In genomic region chr21:43345746-43346409, GRCh38 we compare ENCODE assay signal across 10 cellular contexts.
A peak's percentile ranks its signal among the peaks of the same experiment; 100 is the strongest.
DNase-seq lines count a peak whose midpoint lies in the region; ATAC-seq and TF ChIP-seq lines count a peak whose summit lies in the region.
"Had no signal": no experiment of that assay in that cellular context is flagged by ENCODE, and none has a peak within 500 bp of the region (broad histone marks: within the 10 kb centered on the region; RNA-seq: fewer than 3 reads in every experiment).

No MANE protein-coding gene starts in this region.

- H3K27ac Mint-ChIP-seq in nephron, result peak overlapping the region; percentile 54 to 76 (median 58)

- peaks cover 16% of the 10 kb centered on the region for H3K27me3 Mint-ChIP-seq in nephron (ENCODE audit: low read depth)

- H3K4me3 ChIP-seq in MG63, result no peak overlapping the region
- no peak overlapping the region for H3K4me3 ChIP-seq in ascending aorta

- H3K36me3 ChIP-seq in MG63 (no peaks in the 10 kb centered on the region), ascending aorta (no peaks in the 10 kb centered on the region)

- no peaks in the 10 kb centered on the region for H3K36me3 Mint-ChIP-seq in nephron (ENCODE audit: low read depth)

- H3K9me3 ChIP-seq in MG63 (no peaks in the 10 kb centered on the region), ascending aorta (no peaks in the 10 kb centered on the region)

- ATAC-seq in HG03521 (IDR thresholded peaks at IDR 0.05; ENCODE audit: unreplicated experiment), result no peak
- ATAC-seq: left ventricle myocardium superior had no signal

- H3K9me3 Mint-ChIP-seq in nephron, result no peaks in the 10 kb centered on the region

- no peaks in the 10 kb centered on the region for H3K27me3 ChIP-seq in MG63
- H3K27me3 ChIP-seq in ascending aorta, result no peaks in the 10 kb centered on the region

- TF ChIP-seq CTCF in ascending aorta (IDR thresholded peaks at IDR 0.05) (no peak), nephron (IDR thresholded peaks at IDR 0.05; ENCODE audit: unreplicated experiment in 3 of 3) (no peak)

- no peak overlapping the region for H3K4me3 Mint-ChIP-seq in nephron

- no peaks in the 10 kb centered on the region for H3K4me1 ChIP-seq in ascending aorta

- intact Hi-C loops in ascending aorta (cut with DNase I), result no loop called here

- H3K27ac ChIP-seq in ascending aorta, result no peak overlapping the region

- H3K4me1 Mint-ChIP-seq in nephron, result peaks cover 47% of the 10 kb centered on the region

- DNase-seq in ELR (ENCODE audit: low read depth) (peak; percentile 89), MG63 (peak; percentile 65), ascending aorta (ENCODE audit: low spot score in 2 of 2) (peak; percentile 23 to 71), NCI-H2107 treated with DMSO at 0.1 percent for 48 hours (lab: John Stamatoyannopoulos, UW; ENCODE audit: unreplicated experiment) (no peak), epidermal melanocyte (ENCODE audit: insufficient read length, low spot score) (no peak), NCI-H748 treated with DMSO at 0.1 percent for 48 hours (lab: John Stamatoyannopoulos, UW) (no peak)
- DNase-seq: NCI-H2029 had no signal

Comparison
In these comparisons a context has a peak if more than half of its experiments do, and no peak if none do; other contexts are left out.
1. DNase-seq: peak in ELR (single experiment), MG63 (single experiment) and ascending aorta (2 of 2); none in NCI-H2107 treated with DMSO at 0.1 percent for 48 hours (single experiment), epidermal melanocyte (single experiment) and NCI-H748 treated with DMSO at 0.1 percent for 48 hours (single experiment).